10 cellular contexts compared by ENCODE assay signal in genomic region chr5:107381189-107381856, GRCh38.
A peak's percentile ranks its signal among the peaks of the same experiment; 100 is the strongest.
DNase-seq lines count a peak whose midpoint lies in the region; ATAC-seq and TF ChIP-seq lines count a peak whose summit lies in the region.
"Had no signal": no experiment of that assay in that cellular context is flagged by ENCODE, and none has a peak within 500 bp of the region (broad histone marks: within the 10 kb centered on the region; RNA-seq: fewer than 3 reads in every experiment).

No MANE protein-coding gene starts in this region.

- no peaks in the 10 kb centered on the region for H3K4me1 Mint-ChIP-seq in activated naive CD8-positive, alpha-beta T cell treated with anti-CD3 and anti-CD28 coated beads, Interleukin-2, amount 50 U/mL, for 24 hours
- H3K4me1 Mint-ChIP-seq in mesothelial cell of epicardium = peaks cover 7% of the 10 kb centered on the region

- no peaks in the 10 kb centered on the region for H3F3A ChIP-seq in MM.1S (ENCODE audit: insufficient read depth, low read length)

- H3K9me3 Mint-ChIP-seq in activated naive CD8-positive, alpha-beta T cell treated with anti-CD3 and anti-CD28 coated beads, Interleukin-2, amount 50 U/mL, for 24 hours = no peaks in the 10 kb centered on the region
- H3K9me3 Mint-ChIP-seq in mesothelial cell of epicardium = no peaks in the 10 kb centered on the region
- H3K9me3 Mint-ChIP-seq: T-helper 1 cell treated with Interleukin-12 subunit alpha and Interleukin-12 subunit beta and Interleukin-4 antibody, amounts not matched to agents 30 μg/mL and 1 μg/mL, for 36 hours had no signal

- H3K9me3 ChIP-seq in mesenchymal stem cell (ENCODE audit: control insufficient read depth, low read length) (no peaks in the 10 kb centered on the region), spleen (no peaks in the 10 kb centered on the region), MM.1S (replicated peaks; ENCODE audit: insufficient read depth, low read length) (no peaks in the 10 kb centered on the region)
- H3K9me3 ChIP-seq: upper lobe of right lung had no signal

- H3K4me3 ChIP-seq in mesenchymal stem cell (ENCODE audit: insufficient read depth in 1 of 2, low read depth in 1 of 2, low read length in 2 of 2) (no peak overlapping the region), spleen (no peak overlapping the region), MM.1S (ENCODE audit: low read length) (no peak overlapping the region)
- H3K4me3 ChIP-seq: upper lobe of right lung had no signal

- TF ChIP-seq POLR2A in spleen (IDR thresholded peaks at IDR 0.05) = no peak

- no peaks in the 10 kb centered on the region for H4K20me1 ChIP-seq in MM.1S (ENCODE audit: insufficient read depth, low read length)

- H3K27me3 ChIP-seq in mesenchymal stem cell (ENCODE audit: control insufficient read depth in 1 of 2, insufficient read depth in 1 of 2, low read length in 2 of 2) (no peaks in the 10 kb centered on the region), spleen (replicated peaks in 1 of 7) (no peaks in the 10 kb centered on the region), MM.1S (replicated peaks; ENCODE audit: insufficient read depth, low read length) (no peaks in the 10 kb centered on the region)
- H3K27me3 ChIP-seq: upper lobe of right lung had no signal

- H3K79me2 ChIP-seq in MM.1S (ENCODE audit: low read length) = no peaks in the 10 kb centered on the region

- H3K4me1 ChIP-seq in mesenchymal stem cell (ENCODE audit: control insufficient read depth, insufficient read depth, low read depth, low read length) (peaks cover 13% of the 10 kb centered on the region), spleen (no peaks in the 10 kb centered on the region), MM.1S (ENCODE audit: low read length) (no peaks in the 10 kb centered on the region)
- H3K4me1 ChIP-seq: upper lobe of right lung had no signal

- H3K4me3 Mint-ChIP-seq in activated naive CD8-positive, alpha-beta T cell treated with anti-CD3 and anti-CD28 coated beads, Interleukin-2, amount 50 U/mL, for 24 hours = no peak overlapping the region
- no peak overlapping the region for H3K4me3 Mint-ChIP-seq in mesothelial cell of epicardium
- H3K4me3 Mint-ChIP-seq: T-helper 1 cell treated with Interleukin-12 subunit alpha and Interleukin-12 subunit beta and Interleukin-4 antibody, amounts not matched to agents 30 μg/mL and 1 μg/mL, for 36 hours had no signal

- no peak overlapping the region for H2BK5ac ChIP-seq in mesenchymal stem cell (ENCODE audit: low read depth, low read length, poor library complexity, severe bottlenecking)

- ATAC-seq in activated naive CD8-positive, alpha-beta T cell treated with anti-CD3 and anti-CD28 coated beads, Interleukin-2, amount 50 U/mL, for 24 hours = no peak
- ATAC-seq: upper lobe of right lung had no signal

- H2BK120ac ChIP-seq in mesenchymal stem cell (ENCODE audit: low read depth, low read length) = no peak overlapping the region

- H3K23ac ChIP-seq in mesenchymal stem cell (ENCODE audit: low read length in 2 of 2) = no peak overlapping the region

- peaks cover 25% of the 10 kb centered on the region for H3K79me1 ChIP-seq in mesenchymal stem cell (replicated peaks; ENCODE audit: low read length, poor library complexity, severe bottlenecking)

- H2BK15ac ChIP-seq in mesenchymal stem cell (ENCODE audit: low read depth, poor library complexity, severe bottlenecking) = no peak overlapping the region

- no peak overlapping the region for H3K4ac ChIP-seq in mesenchymal stem cell (ENCODE audit: low read depth in 1 of 2, low read length in 2 of 2)

- H4K91ac ChIP-seq in mesenchymal stem cell (ENCODE audit: low read length) = no peak overlapping the region

- H3K36me3 ChIP-seq in mesenchymal stem cell (ENCODE audit: control insufficient read depth in 1 of 2, insufficient read depth in 2 of 2, low read depth in 1 of 2, low read length in 2 of 2) (peaks cover 3 to 5% of the 10 kb centered on the region in 2 experiments), spleen (no peaks in the 10 kb centered on the region), MM.1S (replicated peaks; ENCODE audit: insufficient read depth, low read length) (no peaks in the 10 kb centered on the region)
- H3K36me3 ChIP-seq: upper lobe of right lung had no signal

- no peak overlapping the region for H3K18ac ChIP-seq in mesenchymal stem cell (ENCODE audit: low read depth in 1 of 2, low read length in 2 of 2)

- no peak overlapping the region for H3K27ac Mint-ChIP-seq in activated naive CD8-positive, alpha-beta T cell treated with anti-CD3 and anti-CD28 coated beads, Interleukin-2, amount 50 U/mL, for 24 hours
- no peak overlapping the region for H3K27ac Mint-ChIP-seq in mesothelial cell of epicardium
- H3K27ac Mint-ChIP-seq: T-helper 1 cell treated with Interleukin-12 subunit alpha and Interleukin-12 subunit beta and Interleukin-4 antibody, amounts not matched to agents 30 μg/mL and 1 μg/mL, for 36 hours had no signal

- H2AK5ac ChIP-seq in mesenchymal stem cell (ENCODE audit: low read length, severe bottlenecking) = no peak overlapping the region

- 28% methylated on average over 13 of the region's 13 CpGs for WGBS in mesenchymal stem cell
- WGBS in spleen, 5 donors = 89 to 96% (median 91%) methylated on average over 13 of the region's 13 CpGs

- no peak overlapping the region for H2AFZ ChIP-seq in mesenchymal stem cell (ENCODE audit: low read depth, low read length)
- H2AFZ ChIP-seq in MM.1S (ENCODE audit: low read length) = no peak overlapping the region

- peaks cover 4% of the 10 kb centered on the region for H3K27me3 Mint-ChIP-seq in activated naive CD8-positive, alpha-beta T cell treated with anti-CD3 and anti-CD28 coated beads, Interleukin-2, amount 50 U/mL, for 24 hours
- no peaks in the 10 kb centered on the region for H3K27me3 Mint-ChIP-seq in mesothelial cell of epicardium (ENCODE audit: low read depth)

- peak overlapping the region; percentile 72 for H3K27ac ChIP-seq in mesenchymal stem cell (ENCODE audit: low read length, poor library complexity, severe bottlenecking)
- no peak overlapping the region for H3K27ac ChIP-seq in spleen
- H3K27ac ChIP-seq in MM.1S (ENCODE audit: low read length) = no peak overlapping the region
- H3K27ac ChIP-seq: upper lobe of right lung had no signal

- no peaks in the 10 kb centered on the region for H3K9me2 ChIP-seq in MM.1S (replicated peaks; ENCODE audit: insufficient read depth, low read length)

- H3K14ac ChIP-seq in mesenchymal stem cell (ENCODE audit: low read length in 2 of 2) = no peak overlapping the region

- DNase-seq in DMS53 (lab: John Stamatoyannopoulos, UW) (peak; percentile 90), MV-4-11 (lab: John Stamatoyannopoulos, UW) (peak; percentile 44), astrocyte of the hippocampus (ENCODE audit: low read depth, low spot score) (peak; percentile 84), mesenchymal stem cell (peak; percentile 83), spleen (no peak), MM.1S (no peak), mesothelial cell of epicardium (ENCODE audit: low spot score in 2 of 2, unreplicated experiment in 2 of 2) (no peak)
- no peak for DNase-seq in activated naive CD8-positive, alpha-beta T cell treated with anti-CD3 and anti-CD28 coated beads, Interleukin-2, amount 50 U/mL, for 24 hours
- DNase-seq: upper lobe of right lung had no signal

- H4K8ac ChIP-seq in mesenchymal stem cell (ENCODE audit: low read length) = no peak overlapping the region

- intact Hi-C loops in spleen (cut with DNase I; ENCODE audit: low total_unique reads) = no loop called here

- H2BK12ac ChIP-seq in mesenchymal stem cell (ENCODE audit: low read length in 2 of 2) = peak overlapping the region in 1 of 2 experiments; percentile 29

- H3K36me3 Mint-ChIP-seq in activated naive CD8-positive, alpha-beta T cell treated with anti-CD3 and anti-CD28 coated beads, Interleukin-2, amount 50 U/mL, for 24 hours (ENCODE audit: low read depth) = no peaks in the 10 kb centered on the region
- H3K36me3 Mint-ChIP-seq in mesothelial cell of epicardium = peaks cover 14% of the 10 kb centered on the region

- TF ChIP-seq CTCF in spleen (IDR thresholded peaks at IDR 0.05 in 8 of 11, conservative IDR thresholded peaks at IDR 0.05 in 3 of 11) (no peak), MM.1S (IDR thresholded peaks at IDR 0.05; ENCODE audit: low read length) (no peak), mesothelial cell of epicardium (IDR thresholded peaks at IDR 0.05; ENCODE audit: unreplicated experiment) (no peak)

- H3K9ac ChIP-seq in mesenchymal stem cell (ENCODE audit: low read length) (no peak overlapping the region), MM.1S (ENCODE audit: low read length) (no peak overlapping the region)

- H3K4me2 ChIP-seq in mesenchymal stem cell (ENCODE audit: low read length, poor library complexity, severe bottlenecking) (no peak overlapping the region), MM.1S (ENCODE audit: low read depth, low read length) (no peak overlapping the region)

Comparison
In these comparisons a context has a peak if more than half of its experiments do, and no peak if none do; other contexts are left out.
1. DNase-seq: peak in DMS53 (single experiment), MV-4-11 (single experiment), astrocyte of the hippocampus (single experiment) and mesenchymal stem cell (single experiment); none in spleen (single experiment), activated naive CD8-positive, alpha-beta T cell treated with anti-CD3 and anti-CD28 coated beads, Interleukin-2, amount 50 U/mL, for 24 hours (single experiment), MM.1S (single experiment) and mesothelial cell of epicardium (0 of 2).